ENCODE assay signal across 2 cellular contexts in genomic region chr1:193260925-193261324, GRCh38.
TF ChIP-seq lines count a peak whose summit lies in the region.

No MANE protein-coding gene starts in this region.

TF ChIP-seq in IMR-90, 13 proteins besides CTCF, POLR2A, EP300 and RAD21 (continued from another document):
- no peak for TF ChIP-seq USF2 (IDR thresholded peaks at IDR 0.05; ENCODE audit: low read depth, low read length)

TF ChIP-seq in GM12878, 131 proteins besides CTCF, POLR2A, EP300 and RAD21 (continued from another document):
- TF ChIP-seq E4F1 (IDR thresholded peaks at IDR 0.05; ENCODE audit: borderline replicate concordance, partially characterized antibody) (no peak), NR2C2 (IDR thresholded peaks at IDR 0.05; ENCODE audit: borderline replicate concordance, control insufficient read depth, insufficient read length, low read depth) (no peak), RELA (IDR thresholded peaks at IDR 0.05; ENCODE audit: borderline replicate concordance, partially characterized antibody) (no peak), POLR2AphosphoS2 (IDR thresholded peaks at IDR 0.05; ENCODE audit: low read depth, low read length) (no peak), CBFB (IDR thresholded peaks at IDR 0.05; ENCODE audit: low read depth) (no peak), JUNB (IDR thresholded peaks at IDR 0.05) (no peak), IRF4 (IDR thresholded peaks at IDR 0.05; ENCODE audit: low read depth, low read length) (no peak), ZNF622 (IDR thresholded peaks at IDR 0.05) (no peak), PKNOX1 (IDR thresholded peaks at IDR 0.05) (no peak)
